Comparison of ENCODE assay signal across 1 cellular context in the genomic region with DNA sequence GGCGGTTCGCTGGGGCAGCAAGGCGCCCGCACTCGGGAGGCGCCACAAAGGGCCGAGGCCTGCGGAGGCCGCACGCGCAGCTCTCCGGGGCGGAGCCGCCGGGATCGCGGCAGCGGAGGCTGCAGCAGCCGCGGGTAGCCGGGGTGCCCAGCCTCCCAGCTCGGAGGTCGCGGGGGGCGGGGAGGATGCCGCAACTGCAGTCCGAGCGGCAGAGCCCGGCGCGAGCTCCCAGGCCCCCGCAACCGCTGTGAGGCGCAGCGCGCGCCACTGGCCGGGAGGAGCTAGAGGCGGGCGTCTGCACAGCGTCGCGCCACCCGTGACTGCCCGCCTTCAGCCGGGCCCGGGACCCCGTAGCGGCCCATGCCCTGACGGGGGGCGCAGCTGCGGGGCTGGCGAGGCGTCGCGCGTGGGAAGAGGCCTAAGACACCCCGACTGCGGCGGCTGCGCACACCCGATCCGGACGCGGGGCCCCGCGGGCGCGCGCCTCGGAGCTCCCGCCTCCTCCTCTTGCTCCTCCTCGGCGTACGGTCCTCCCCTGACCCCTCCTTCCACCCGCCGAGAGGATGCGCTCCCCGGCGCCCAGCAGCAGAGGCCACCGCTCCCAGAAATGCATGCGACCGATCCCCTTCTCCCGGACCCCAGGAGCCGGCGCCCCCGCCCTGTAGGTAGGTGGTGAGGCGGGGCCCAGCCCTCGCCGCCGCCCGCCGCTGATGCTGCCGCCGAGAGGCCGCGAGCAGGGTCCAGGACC.
TF ChIP-seq lines count a peak whose summit lies in the region.

A gene with protein sequence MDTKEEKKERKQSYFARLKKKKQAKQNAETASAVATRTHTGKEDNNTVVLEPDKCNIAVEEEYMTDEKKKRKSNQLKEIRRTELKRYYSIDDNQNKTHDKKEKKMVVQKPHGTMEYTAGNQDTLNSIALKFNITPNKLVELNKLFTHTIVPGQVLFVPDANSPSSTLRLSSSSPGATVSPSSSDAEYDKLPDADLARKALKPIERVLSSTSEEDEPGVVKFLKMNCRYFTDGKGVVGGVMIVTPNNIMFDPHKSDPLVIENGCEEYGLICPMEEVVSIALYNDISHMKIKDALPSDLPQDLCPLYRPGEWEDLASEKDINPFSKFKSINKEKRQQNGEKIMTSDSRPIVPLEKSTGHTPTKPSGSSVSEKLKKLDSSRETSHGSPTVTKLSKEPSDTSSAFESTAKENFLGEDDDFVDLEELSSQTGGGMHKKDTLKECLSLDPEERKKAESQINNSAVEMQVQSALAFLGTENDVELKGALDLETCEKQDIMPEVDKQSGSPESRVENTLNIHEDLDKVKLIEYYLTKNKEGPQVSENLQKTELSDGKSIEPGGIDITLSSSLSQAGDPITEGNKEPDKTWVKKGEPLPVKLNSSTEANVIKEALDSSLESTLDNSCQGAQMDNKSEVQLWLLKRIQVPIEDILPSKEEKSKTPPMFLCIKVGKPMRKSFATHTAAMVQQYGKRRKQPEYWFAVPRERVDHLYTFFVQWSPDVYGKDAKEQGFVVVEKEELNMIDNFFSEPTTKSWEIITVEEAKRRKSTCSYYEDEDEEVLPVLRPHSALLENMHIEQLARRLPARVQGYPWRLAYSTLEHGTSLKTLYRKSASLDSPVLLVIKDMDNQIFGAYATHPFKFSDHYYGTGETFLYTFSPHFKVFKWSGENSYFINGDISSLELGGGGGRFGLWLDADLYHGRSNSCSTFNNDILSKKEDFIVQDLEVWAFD (plus strand): TSS at position 558 of the 748 bp plus-strand sequence. CDS start 24,395 bp downstream, outside the sequence.

TF ChIP-seq in HEK293, 187 proteins besides CTCF, POLR2A, EP300 and RAD21 (continued from another document):
- TF ChIP-seq, protein P1, sequence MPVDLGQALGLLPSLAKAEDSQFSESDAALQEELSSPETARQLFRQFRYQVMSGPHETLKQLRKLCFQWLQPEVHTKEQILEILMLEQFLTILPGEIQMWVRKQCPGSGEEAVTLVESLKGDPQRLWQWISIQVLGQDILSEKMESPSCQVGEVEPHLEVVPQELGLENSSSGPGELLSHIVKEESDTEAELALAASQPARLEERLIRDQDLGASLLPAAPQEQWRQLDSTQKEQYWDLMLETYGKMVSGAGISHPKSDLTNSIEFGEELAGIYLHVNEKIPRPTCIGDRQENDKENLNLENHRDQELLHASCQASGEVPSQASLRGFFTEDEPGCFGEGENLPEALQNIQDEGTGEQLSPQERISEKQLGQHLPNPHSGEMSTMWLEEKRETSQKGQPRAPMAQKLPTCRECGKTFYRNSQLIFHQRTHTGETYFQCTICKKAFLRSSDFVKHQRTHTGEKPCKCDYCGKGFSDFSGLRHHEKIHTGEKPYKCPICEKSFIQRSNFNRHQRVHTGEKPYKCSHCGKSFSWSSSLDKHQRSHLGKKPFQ (tag by site-specific recombination; IDR thresholded peaks at IDR 0.05), result no peak
- TF ChIP-seq ZNF514 (tag by site-specific recombination; IDR thresholded peaks at IDR 0.05), result no peak
- TF ChIP-seq, protein P2, sequence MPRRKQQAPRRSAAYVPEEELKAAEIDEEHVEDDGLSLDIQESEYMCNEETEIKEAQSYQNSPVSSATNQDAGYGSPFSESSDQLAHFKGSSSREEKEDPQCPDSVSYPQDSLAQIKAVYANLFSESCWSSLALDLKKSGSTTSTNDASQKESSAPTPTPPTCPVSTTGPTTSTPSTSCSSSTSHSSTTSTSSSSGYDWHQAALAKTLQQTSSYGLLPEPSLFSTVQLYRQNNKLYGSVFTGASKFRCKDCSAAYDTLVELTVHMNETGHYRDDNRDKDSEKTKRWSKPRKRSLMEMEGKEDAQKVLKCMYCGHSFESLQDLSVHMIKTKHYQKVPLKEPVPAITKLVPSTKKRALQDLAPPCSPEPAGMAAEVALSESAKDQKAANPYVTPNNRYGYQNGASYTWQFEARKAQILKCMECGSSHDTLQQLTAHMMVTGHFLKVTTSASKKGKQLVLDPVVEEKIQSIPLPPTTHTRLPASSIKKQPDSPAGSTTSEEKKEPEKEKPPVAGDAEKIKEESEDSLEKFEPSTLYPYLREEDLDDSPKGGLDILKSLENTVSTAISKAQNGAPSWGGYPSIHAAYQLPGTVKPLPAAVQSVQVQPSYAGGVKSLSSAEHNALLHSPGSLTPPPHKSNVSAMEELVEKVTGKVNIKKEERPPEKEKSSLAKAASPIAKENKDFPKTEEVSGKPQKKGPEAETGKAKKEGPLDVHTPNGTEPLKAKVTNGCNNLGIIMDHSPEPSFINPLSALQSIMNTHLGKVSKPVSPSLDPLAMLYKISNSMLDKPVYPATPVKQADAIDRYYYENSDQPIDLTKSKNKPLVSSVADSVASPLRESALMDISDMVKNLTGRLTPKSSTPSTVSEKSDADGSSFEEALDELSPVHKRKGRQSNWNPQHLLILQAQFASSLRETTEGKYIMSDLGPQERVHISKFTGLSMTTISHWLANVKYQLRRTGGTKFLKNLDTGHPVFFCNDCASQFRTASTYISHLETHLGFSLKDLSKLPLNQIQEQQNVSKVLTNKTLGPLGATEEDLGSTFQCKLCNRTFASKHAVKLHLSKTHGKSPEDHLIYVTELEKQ (tag by site-specific recombination; IDR thresholded peaks at IDR 0.05; ENCODE audit: borderline replicate concordance), result no peak
- TF ChIP-seq ZEB2 (tag by site-specific recombination; IDR thresholded peaks at IDR 0.05), result peak; percentile 77
- TF ChIP-seq ZNF558 (tag by site-specific recombination; IDR thresholded peaks at IDR 0.05), result no peak
- no peak for TF ChIP-seq ZNF23 (tag by site-specific recombination; IDR thresholded peaks at IDR 0.05; ENCODE audit: borderline replicate concordance)
- TF ChIP-seq, protein P3, sequence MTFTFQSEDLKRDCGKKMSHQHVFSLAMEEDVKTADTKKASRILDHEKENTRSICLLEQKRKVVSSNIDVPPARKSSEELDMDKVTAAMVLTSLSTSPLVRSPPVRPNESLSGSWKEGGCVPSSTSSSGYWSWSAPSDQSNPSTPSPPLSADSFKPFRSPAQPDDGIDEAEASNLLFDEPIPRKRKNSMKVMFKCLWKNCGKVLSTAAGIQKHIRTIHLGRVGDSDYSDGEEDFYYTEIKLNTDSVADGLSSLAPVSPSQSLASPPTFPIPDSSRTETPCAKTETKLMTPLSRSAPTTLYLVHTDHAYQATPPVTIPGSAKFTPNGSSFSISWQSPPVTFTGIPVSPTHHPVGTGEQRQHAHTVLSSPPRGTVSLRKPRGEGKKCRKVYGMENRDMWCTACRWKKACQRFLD (tag by site-specific recombination; IDR thresholded peaks at IDR 0.05), result no peak
- TF ChIP-seq ZNF211 (tag by site-specific recombination; IDR thresholded peaks at IDR 0.05; ENCODE audit: low read depth), result no peak
- TF ChIP-seq ZBTB21 (tag by site-specific recombination; IDR thresholded peaks at IDR 0.05), result no peak
- TF ChIP-seq HOXA7 (CRISPR knock-in tag; IDR thresholded peaks at IDR 0.05; ENCODE audit: borderline replicate concordance), result no peak
- no peak for TF ChIP-seq ZNF112 (tag by site-specific recombination; IDR thresholded peaks at IDR 0.05)
- no peak for TF ChIP-seq ZNF664 (tag by site-specific recombination; IDR thresholded peaks at IDR 0.05)
- TF ChIP-seq ZNF510 (tag by site-specific recombination; IDR thresholded peaks at IDR 0.05; ENCODE audit: insufficient replicate concordance), result no peak
- TF ChIP-seq SP7 (tag by site-specific recombination; IDR thresholded peaks at IDR 0.05), result peak; percentile 50; the same call in 1 of the 2 replicates
- no peak for TF ChIP-seq ZNF184 (tag by site-specific recombination; IDR thresholded peaks at IDR 0.05)
- peak; percentile 72 for TF ChIP-seq ZNF561 (tag by site-specific recombination; IDR thresholded peaks at IDR 0.05; ENCODE audit: borderline replicate concordance)
- TF ChIP-seq, protein P4, sequence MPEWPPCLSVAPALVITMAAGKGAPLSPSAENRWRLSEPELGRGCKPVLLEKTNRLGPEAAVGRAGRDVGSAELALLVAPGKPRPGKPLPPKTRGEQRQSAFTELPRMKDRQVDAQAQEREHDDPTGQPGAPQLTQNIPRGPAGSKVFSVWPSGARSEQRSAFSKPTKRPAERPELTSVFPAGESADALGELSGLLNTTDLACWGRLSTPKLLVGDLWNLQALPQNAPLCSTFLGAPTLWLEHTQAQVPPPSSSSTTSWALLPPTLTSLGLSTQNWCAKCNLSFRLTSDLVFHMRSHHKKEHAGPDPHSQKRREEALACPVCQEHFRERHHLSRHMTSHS (tag by site-specific recombination; IDR thresholded peaks at IDR 0.05), result no peak
- TF ChIP-seq ZNF792 (tag by site-specific recombination; IDR thresholded peaks at IDR 0.05), result 0 out of 2 replicates have a peak, but pooled peaks have one; percentile 56
- TF ChIP-seq, protein P5, sequence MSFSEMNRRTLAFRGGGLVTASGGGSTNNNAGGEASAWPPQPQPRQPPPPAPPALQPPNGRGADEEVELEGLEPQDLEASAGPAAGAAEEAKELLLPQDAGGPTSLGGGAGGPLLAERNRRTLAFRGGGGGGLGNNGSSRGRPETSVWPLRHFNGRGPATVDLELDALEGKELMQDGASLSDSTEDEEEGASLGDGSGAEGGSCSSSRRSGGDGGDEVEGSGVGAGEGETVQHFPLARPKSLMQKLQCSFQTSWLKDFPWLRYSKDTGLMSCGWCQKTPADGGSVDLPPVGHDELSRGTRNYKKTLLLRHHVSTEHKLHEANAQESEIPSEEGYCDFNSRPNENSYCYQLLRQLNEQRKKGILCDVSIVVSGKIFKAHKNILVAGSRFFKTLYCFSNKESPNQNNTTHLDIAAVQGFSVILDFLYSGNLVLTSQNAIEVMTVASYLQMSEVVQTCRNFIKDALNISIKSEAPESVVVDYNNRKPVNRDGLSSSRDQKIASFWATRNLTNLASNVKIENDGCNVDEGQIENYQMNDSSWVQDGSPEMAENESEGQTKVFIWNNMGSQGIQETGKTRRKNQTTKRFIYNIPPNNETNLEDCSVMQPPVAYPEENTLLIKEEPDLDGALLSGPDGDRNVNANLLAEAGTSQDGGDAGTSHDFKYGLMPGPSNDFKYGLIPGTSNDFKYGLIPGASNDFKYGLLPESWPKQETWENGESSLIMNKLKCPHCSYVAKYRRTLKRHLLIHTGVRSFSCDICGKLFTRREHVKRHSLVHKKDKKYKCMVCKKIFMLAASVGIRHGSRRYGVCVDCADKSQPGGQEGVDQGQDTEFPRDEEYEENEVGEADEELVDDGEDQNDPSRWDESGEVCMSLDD (tag by site-specific recombination; IDR thresholded peaks at IDR 0.05), result no peak
- peak; percentile 60 for TF ChIP-seq ZXDB (tag by site-specific recombination; IDR thresholded peaks at IDR 0.05)
- TF ChIP-seq ZNF423 (tag by site-specific recombination; IDR thresholded peaks at IDR 0.05), result no peak
- TF ChIP-seq, protein P6, sequence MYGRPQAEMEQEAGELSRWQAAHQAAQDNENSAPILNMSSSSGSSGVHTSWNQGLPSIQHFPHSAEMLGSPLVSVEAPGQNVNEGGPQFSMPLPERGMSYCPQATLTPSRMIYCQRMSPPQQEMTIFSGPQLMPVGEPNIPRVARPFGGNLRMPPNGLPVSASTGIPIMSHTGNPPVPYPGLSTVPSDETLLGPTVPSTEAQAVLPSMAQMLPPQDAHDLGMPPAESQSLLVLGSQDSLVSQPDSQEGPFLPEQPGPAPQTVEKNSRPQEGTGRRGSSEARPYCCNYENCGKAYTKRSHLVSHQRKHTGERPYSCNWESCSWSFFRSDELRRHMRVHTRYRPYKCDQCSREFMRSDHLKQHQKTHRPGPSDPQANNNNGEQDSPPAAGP (tag by site-specific recombination; IDR thresholded peaks at IDR 0.05), result no peak
- TF ChIP-seq, protein P7, sequence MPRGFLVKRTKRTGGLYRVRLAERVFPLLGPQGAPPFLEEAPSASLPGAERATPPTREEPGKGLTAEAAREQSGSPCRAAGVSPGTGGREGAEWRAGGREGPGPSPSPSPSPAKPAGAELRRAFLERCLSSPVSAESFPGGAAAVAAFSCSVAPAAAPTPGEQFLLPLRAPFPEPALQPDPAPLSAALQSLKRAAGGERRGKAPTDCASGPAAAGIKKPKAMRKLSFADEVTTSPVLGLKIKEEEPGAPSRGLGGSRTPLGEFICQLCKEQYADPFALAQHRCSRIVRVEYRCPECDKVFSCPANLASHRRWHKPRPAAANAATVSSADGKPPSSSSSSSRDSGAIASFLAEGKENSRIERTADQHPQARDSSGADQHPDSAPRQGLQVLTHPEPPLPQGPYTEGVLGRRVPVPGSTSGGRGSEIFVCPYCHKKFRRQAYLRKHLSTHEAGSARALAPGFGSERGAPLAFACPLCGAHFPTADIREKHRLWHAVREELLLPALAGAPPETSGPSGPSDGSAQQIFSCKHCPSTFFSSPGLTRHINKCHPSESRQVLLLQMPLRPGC (tag by site-specific recombination; IDR thresholded peaks at IDR 0.05), result no peak
- TF ChIP-seq ZNF585B (tag by site-specific recombination; IDR thresholded peaks at IDR 0.05), result no peak
- TF ChIP-seq ZNF629 (tag by site-specific recombination; IDR thresholded peaks at IDR 0.05), result no peak; the same call in 1 of the 2 replicates
- TF ChIP-seq, protein P8, sequence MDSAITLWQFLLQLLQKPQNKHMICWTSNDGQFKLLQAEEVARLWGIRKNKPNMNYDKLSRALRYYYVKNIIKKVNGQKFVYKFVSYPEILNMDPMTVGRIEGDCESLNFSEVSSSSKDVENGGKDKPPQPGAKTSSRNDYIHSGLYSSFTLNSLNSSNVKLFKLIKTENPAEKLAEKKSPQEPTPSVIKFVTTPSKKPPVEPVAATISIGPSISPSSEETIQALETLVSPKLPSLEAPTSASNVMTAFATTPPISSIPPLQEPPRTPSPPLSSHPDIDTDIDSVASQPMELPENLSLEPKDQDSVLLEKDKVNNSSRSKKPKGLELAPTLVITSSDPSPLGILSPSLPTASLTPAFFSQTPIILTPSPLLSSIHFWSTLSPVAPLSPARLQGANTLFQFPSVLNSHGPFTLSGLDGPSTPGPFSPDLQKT (IDR thresholded peaks at IDR 0.05; ENCODE audit: borderline replicate concordance, low read depth, low read length), result no peak
- TF ChIP-seq ZNF837 (tag by site-specific recombination; IDR thresholded peaks at IDR 0.05), result no peak
- TF ChIP-seq ZNF768 (tag by site-specific recombination; IDR thresholded peaks at IDR 0.05), result no peak
- TF ChIP-seq ZNF248 (tag by site-specific recombination; IDR thresholded peaks at IDR 0.05), result no peak
- 0 out of 2 replicates have a peak, but pooled peaks have one; percentile 56 for TF ChIP-seq ZSCAN30 (tag by site-specific recombination; IDR thresholded peaks at IDR 0.05)
- no peak for TF ChIP-seq ZNF776 (tag by site-specific recombination; IDR thresholded peaks at IDR 0.05; ENCODE audit: borderline replicate concordance)
- TF ChIP-seq ZNF777 (tag by site-specific recombination; IDR thresholded peaks at IDR 0.05; ENCODE audit: borderline replicate concordance), result no peak
- no peak for TF ChIP-seq ZNF626 (tag by site-specific recombination; IDR thresholded peaks at IDR 0.05)
- TF ChIP-seq YY2 (tag by site-specific recombination; IDR thresholded peaks at IDR 0.05), result no peak
- no peak for TF ChIP-seq SCRT1 (tag by site-specific recombination; IDR thresholded peaks at IDR 0.05; ENCODE audit: borderline replicate concordance)
TF ChIP-seq in HEK293: peak in this region for 41.
